ENCODE assay signal across 8 cellular contexts in genomic region chr13:20903164-20903475, GRCh38. TPM values are rescaled to one million over a fixed set of nuclear protein-coding genes. Genes with fewer than 3 reads are reported as not detected.
DNase-seq lines count a peak whose midpoint lies in the region; ATAC-seq and TF ChIP-seq lines count a peak whose summit lies in the region.

No MANE protein-coding gene starts in this region.

- H3K27ac Mint-ChIP-seq in T-helper 1 cell treated with Interleukin-12 subunit alpha and Interleukin-12 subunit beta and Interleukin-4 antibody, amounts not matched to agents 30 μg/mL and 1 μg/mL, for 36 hours, result peak overlapping the region; percentile 97
- peak overlapping the region; percentile 98 for H3K27ac Mint-ChIP-seq in activated naive CD8-positive, alpha-beta T cell treated with anti-CD3 and anti-CD28 coated beads, Interleukin-2, amount 50 U/mL, for 24 hours

- H3K4me1 Mint-ChIP-seq in T-helper 1 cell treated with Interleukin-12 subunit alpha and Interleukin-12 subunit beta and Interleukin-4 antibody, amounts not matched to agents 30 μg/mL and 1 μg/mL, for 36 hours (ENCODE audit: low read depth), result peaks cover 17% of the 10 kb centered on the region
- peaks cover 38% of the 10 kb centered on the region for H3K4me1 Mint-ChIP-seq in activated naive CD8-positive, alpha-beta T cell treated with anti-CD3 and anti-CD28 coated beads, Interleukin-2, amount 50 U/mL, for 24 hours

- H3K27me3 ChIP-seq in kidney epithelial cell (ENCODE audit: control insufficient read depth, insufficient read depth, low read length), result no peaks in the 10 kb centered on the region

- peak overlapping the region; percentile 96 for H3K4me3 Mint-ChIP-seq in T-helper 1 cell treated with Interleukin-12 subunit alpha and Interleukin-12 subunit beta and Interleukin-4 antibody, amounts not matched to agents 30 μg/mL and 1 μg/mL, for 36 hours
- peak overlapping the region; percentile 90 for H3K4me3 Mint-ChIP-seq in activated naive CD8-positive, alpha-beta T cell treated with anti-CD3 and anti-CD28 coated beads, Interleukin-2, amount 50 U/mL, for 24 hours

- peaks cover 3% of the 10 kb centered on the region for H3K27me3 Mint-ChIP-seq in T-helper 1 cell treated with Interleukin-12 subunit alpha and Interleukin-12 subunit beta and Interleukin-4 antibody, amounts not matched to agents 30 μg/mL and 1 μg/mL, for 36 hours (ENCODE audit: low read depth)
- H3K27me3 Mint-ChIP-seq in activated naive CD8-positive, alpha-beta T cell treated with anti-CD3 and anti-CD28 coated beads, Interleukin-2, amount 50 U/mL, for 24 hours, result peaks cover 2% of the 10 kb centered on the region

- peak overlapping the region; percentile 72 for H3K27ac ChIP-seq in substantia nigra (ENCODE audit: low read depth, low read length, poor library complexity, severe bottlenecking)

- DNase-seq in T-helper 1 cell (no peak), kidney epithelial cell (ENCODE audit: low read depth) (no peak), substantia nigra (lab: John Stamatoyannopoulos, UW) (no peak), anterior cingulate cortex (lab: John Stamatoyannopoulos, UW) (no peak), dermis blood vessel endothelial cell (no peak)
- DNase-seq in activated naive CD8-positive, alpha-beta T cell treated with anti-CD3 and anti-CD28 coated beads, Interleukin-2, amount 50 U/mL, for 24 hours, result no peak

- no peak for ATAC-seq in activated naive CD8-positive, alpha-beta T cell treated with anti-CD3 and anti-CD28 coated beads, Interleukin-2, amount 50 U/mL, for 24 hours
- ATAC-seq in HG03280 (IDR thresholded peaks at IDR 0.05; ENCODE audit: unreplicated experiment), result no peak

- H3K4me3 ChIP-seq in kidney epithelial cell (ENCODE audit: low read depth, low read length), result peak overlapping the region; percentile 95

- no peaks in the 10 kb centered on the region for H3K9me3 Mint-ChIP-seq in T-helper 1 cell treated with Interleukin-12 subunit alpha and Interleukin-12 subunit beta and Interleukin-4 antibody, amounts not matched to agents 30 μg/mL and 1 μg/mL, for 36 hours
- no peaks in the 10 kb centered on the region for H3K9me3 Mint-ChIP-seq in activated naive CD8-positive, alpha-beta T cell treated with anti-CD3 and anti-CD28 coated beads, Interleukin-2, amount 50 U/mL, for 24 hours

- peaks cover 10% of the 10 kb centered on the region for H3K36me3 Mint-ChIP-seq in T-helper 1 cell treated with Interleukin-12 subunit alpha and Interleukin-12 subunit beta and Interleukin-4 antibody, amounts not matched to agents 30 μg/mL and 1 μg/mL, for 36 hours (ENCODE audit: low read depth)
- H3K36me3 Mint-ChIP-seq in activated naive CD8-positive, alpha-beta T cell treated with anti-CD3 and anti-CD28 coated beads, Interleukin-2, amount 50 U/mL, for 24 hours (ENCODE audit: low read depth), result peaks cover 25% of the 10 kb centered on the region

- TF ChIP-seq CTCF in kidney epithelial cell (IDR thresholded peaks at IDR 0.05; ENCODE audit: insufficient read depth, low read length, poor library complexity, severe bottlenecking), result no peak

- H3K36me3 ChIP-seq in kidney epithelial cell (ENCODE audit: control insufficient read depth, insufficient read depth, low read length), result no peaks in the 10 kb centered on the region

RNA-seq across cellular contexts. Expression of gene XPO4, which starts 0.6 kb away (rescaled TPM):
- total RNA-seq in kidney epithelial cell (17.9 and 21.2 TPM in 2 replicates), dermis blood vessel endothelial cell (27.9 and 38.5 TPM in 2 replicates)
